Comparison of ENCODE assay signal across 8 cellular contexts in the genomic region with DNA sequence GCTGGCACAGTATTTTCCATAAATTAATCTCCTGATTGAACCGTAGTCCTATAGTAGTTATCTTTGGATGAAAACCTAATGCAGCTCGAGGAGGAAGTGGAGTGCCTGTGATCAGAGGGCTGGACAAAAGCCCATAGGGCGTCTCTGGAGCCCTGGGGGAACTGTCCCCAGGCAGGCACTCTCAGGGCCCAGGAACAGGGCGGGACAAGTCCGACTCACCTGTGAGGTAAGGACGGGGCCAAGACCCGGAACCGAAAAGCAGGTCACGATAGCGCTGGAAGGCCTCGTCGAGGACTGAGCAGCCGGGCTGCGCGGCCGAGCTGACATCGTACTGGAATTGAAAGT. TPM values are rescaled to one million over a fixed set of nuclear protein-coding genes. Genes with fewer than 3 reads are reported as not detected.
DNase-seq lines count a peak whose midpoint lies in the region; ATAC-seq, FAIRE-seq and TF ChIP-seq lines count a peak whose summit lies in the region.

No MANE protein-coding gene starts in this region.

- peaks cover 38% of the 10 kb centered on the region for H3K4me1 Mint-ChIP-seq in chondrocyte (ENCODE audit: low read depth)

- H3K79me2 ChIP-seq in Loucy (ENCODE audit: insufficient read depth, low read length), result peaks cover 32% of the 10 kb centered on the region; the same call in 1 of the 2 replicates

- H3K27ac ChIP-seq in lung (ENCODE audit: low read depth in 1 of 2, low read length in 1 of 2) (peak overlapping the region; percentile 87 to 96), tibial artery (peak overlapping the region; percentile 88 to 89)

- H3K36me3 ChIP-seq in Loucy (ENCODE audit: insufficient read depth, low read length), result no peaks in the 10 kb centered on the region
- H3K36me3 ChIP-seq in lung (ENCODE audit: control insufficient read depth in 2 of 2, insufficient read depth in 2 of 2, low read length in 2 of 2), result no peaks in the 10 kb centered on the region
- peaks cover 0 to 14% (median 0%) of the 10 kb centered on the region in 3 donors for H3K36me3 ChIP-seq in tibial artery

- peak overlapping the region; percentile 83 for H3K4me3 Mint-ChIP-seq in chondrocyte (ENCODE audit: unreplicated experiment)

- peak; percentile 9 for DNase-seq in H54 (ENCODE audit: insufficient read length, low spot score)
- no peak for DNase-seq in chondrocyte (ENCODE audit: low spot score)
- peak; percentile 75 for DNase-seq in lung (ENCODE audit: low spot score)
- DNase-seq in tibial artery, result peak in 1 of 2 donors; percentile 54
- DNase-seq in activated effector memory CD4-positive, alpha-beta T cell treated with anti-CD3 and anti-CD28 coated beads, Interleukin-2, amount 50 U/mL, for 16 hours, result no peak
- DNase-seq in NCI-H1436 treated with DMSO at 0.1 percent for 48 hours (lab: John Stamatoyannopoulos, UW), result no peak

- H3K9me3 Mint-ChIP-seq in chondrocyte (ENCODE audit: low read depth), result no peaks in the 10 kb centered on the region

- TF ChIP-seq CTCF in Loucy (conservative IDR thresholded peaks at IDR 0.05; ENCODE audit: low read length) (no peak), chondrocyte (IDR thresholded peaks at IDR 0.05) (no peak), lung (IDR thresholded peaks at IDR 0.05; ENCODE audit: control extremely low read depth, extremely low read depth) (no peak), tibial artery (IDR thresholded peaks at IDR 0.05) (no peak)

- H3K4me2 ChIP-seq in Loucy (ENCODE audit: low read depth, low read length, poor library complexity, severe bottlenecking), result peak overlapping the region; percentile 90

- H3K4me1 ChIP-seq in Loucy (ENCODE audit: insufficient read depth, low read length, poor library complexity, severe bottlenecking) (peaks cover 24% of the 10 kb centered on the region), lung (ENCODE audit: control insufficient read depth in 2 of 2, insufficient read depth in 2 of 2, low read length in 2 of 2) (peaks cover 4 to 12% of the 10 kb centered on the region in 2 donors), tibial artery (peaks cover 0 to 42% (median 21%) of the 10 kb centered on the region in 4 donors)

- peak; percentile 41 for ATAC-seq in GM18499 (IDR thresholded peaks at IDR 0.05; ENCODE audit: insufficient read depth, unreplicated experiment)
- peak; percentile 72 for ATAC-seq in lung (ENCODE audit: insufficient read depth, low FRiP score)

- H3K27me3 Mint-ChIP-seq in chondrocyte (ENCODE audit: low read depth), result peaks cover 1% of the 10 kb centered on the region

- no peaks in the 10 kb centered on the region for H3K27me3 ChIP-seq in Loucy (ENCODE audit: insufficient read depth, low read length, poor library complexity, severe bottlenecking)
- H3K27me3 ChIP-seq in lung (ENCODE audit: control insufficient read depth, insufficient read depth), result no peaks in the 10 kb centered on the region
- H3K27me3 ChIP-seq in tibial artery, result no peaks in the 10 kb centered on the region

- intact Hi-C loops in tibial artery (cut with DNase I; ENCODE audit: low total_unique reads), result loop anchor here (10.0 kb wide), 1 partner anchor 99 kb away; a partner anchor contains a TSS

- no peaks in the 10 kb centered on the region for H3K9me3 ChIP-seq in Loucy (ENCODE audit: insufficient read depth, low read depth, low read length)
- no peaks in the 10 kb centered on the region for H3K9me3 ChIP-seq in lung (ENCODE audit: control insufficient read depth in 2 of 2, insufficient read depth in 1 of 2, low read length in 1 of 2)
- H3K9me3 ChIP-seq in tibial artery, result no peaks in the 10 kb centered on the region

- no peaks in the 10 kb centered on the region for H3K9me2 ChIP-seq in Loucy (replicated peaks; ENCODE audit: low read depth, low read length)

- no peak for TF ChIP-seq POLR2A in H54 (IDR thresholded peaks at IDR 0.05; ENCODE audit: low read depth, low read length)

- peak overlapping the region; percentile 96 for H2AFZ ChIP-seq in Loucy (ENCODE audit: low read length)

- peaks cover 1% of the 10 kb centered on the region for H3K36me3 Mint-ChIP-seq in chondrocyte (ENCODE audit: low read depth)

- H4K20me1 ChIP-seq in Loucy (ENCODE audit: insufficient read depth, low read length, poor library complexity, severe bottlenecking), result peaks cover 13% of the 10 kb centered on the region

- peak overlapping the region; percentile 77 for H3K9ac ChIP-seq in Loucy (ENCODE audit: low read depth, low read length, poor library complexity, severe bottlenecking)

- H3K27ac Mint-ChIP-seq in chondrocyte (ENCODE audit: unreplicated experiment), result peak overlapping the region; percentile 98

- H3K4me3 ChIP-seq in Loucy (ENCODE audit: low read length, poor library complexity, severe bottlenecking), result peak overlapping the region; percentile 94
- peak overlapping the region; percentile 82 for H3K4me3 ChIP-seq in lung
- H3K4me3 ChIP-seq in tibial artery, result peak overlapping the region; percentile 68 to 79

- H3F3A ChIP-seq in Loucy (ENCODE audit: low read depth), result no peaks in the 10 kb centered on the region

- no peak for FAIRE-seq in H54 (lab: Jason Lieb, UNC)

- WGBS in lung, 2 donors, result 0 to 1% methylated on average over 17 of the region's 17 CpGs

RNA-seq across cellular contexts. Expression of a gene that starts 0.3 kb away (rescaled TPM):
- 194 to 221 TPM (median 199 TPM) in 3 replicates for total RNA-seq in chondrocyte
- 100 to 1,000 TPM; 108 to 151 TPM for total RNA-seq in lung
- 100 to 1,000 TPM; 114 to 156 TPM for polyA plus RNA-seq in lung

RNA-seq across cellular contexts. Expression of a gene that starts 22.6 kb away (rescaled TPM):
- not detected in 3 replicates for total RNA-seq in chondrocyte
- not detected for total RNA-seq in lung
- not detected for polyA plus RNA-seq in lung

RNA-seq across cellular contexts. Expression of a gene that starts 55.5 kb away (rescaled TPM):
- total RNA-seq in chondrocyte, result 0.42 to 1.3 TPM in 2 of 3 replicates, not detected in the other
- total RNA-seq in lung, result 1 to 10 TPM; 2.1 to 3.4 TPM
- 1 to 10 TPM; 3.4 to 6.4 TPM for polyA plus RNA-seq in lung

Comparison
In these comparisons a context has a peak if more than half of its experiments do, and no peak if none do; other contexts are left out.
1. DNase-seq: peak in H54 (single experiment) and lung (single experiment); none in chondrocyte (single experiment), activated effector memory CD4-positive, alpha-beta T cell treated with anti-CD3 and anti-CD28 coated beads, Interleukin-2, amount 50 U/mL, for 16 hours (single experiment) and NCI-H1436 treated with DMSO at 0.1 percent for 48 hours (single experiment).
2. Peak in every context shown above with its lines, with median percentiles within 50 percentile points of each other: H3K4me3 ChIP-seq.